Comparison of ENCODE assay signal across 2 cellular contexts in genomic region chr19:47093254-47093653, GRCh38.
TF ChIP-seq lines count a peak whose summit lies in the region.

No MANE protein-coding gene starts in this region.

TF ChIP-seq in K562, 482 proteins besides CTCF, POLR2A, EP300 and RAD21:
- TF ChIP-seq ZNF133 (CRISPR knock-in tag; IDR thresholded peaks at IDR 0.05), result no peak

TF ChIP-seq in GM23338, 12 proteins besides CTCF, POLR2A, EP300 and RAD21:
- TF ChIP-seq CREB1 (CRISPR knock-in tag; IDR thresholded peaks at IDR 0.05; ENCODE audit: low read depth) (no peak), ZNF331 (CRISPR knock-in tag; IDR thresholded peaks at IDR 0.05; ENCODE audit: low read depth) (no peak), REST (IDR thresholded peaks at IDR 0.05; ENCODE audit: unreplicated experiment) (no peak), EZH2phosphoT487 (IDR thresholded peaks at IDR 0.05; ENCODE audit: unreplicated experiment) (no peak), ZNF114 (CRISPR knock-in tag; IDR thresholded peaks at IDR 0.05) (no peak), EZH2 (IDR thresholded peaks at IDR 0.05; ENCODE audit: low read depth, unreplicated experiment) (no peak), STAT1 (IDR thresholded peaks at IDR 0.05; ENCODE audit: unreplicated experiment) (no peak), ZNF462 (CRISPR knock-in tag; IDR thresholded peaks at IDR 0.05) (no peak), ETS1 (IDR thresholded peaks at IDR 0.05) (no peak), NANOG (IDR thresholded peaks at IDR 0.05; ENCODE audit: borderline replicate concordance) (no peak), POLR2AphosphoS5 (IDR thresholded peaks at IDR 0.05; ENCODE audit: low read depth) (no peak), JUNB (IDR thresholded peaks at IDR 0.05; ENCODE audit: unreplicated experiment) (no peak)
